In the genomic region with DNA sequence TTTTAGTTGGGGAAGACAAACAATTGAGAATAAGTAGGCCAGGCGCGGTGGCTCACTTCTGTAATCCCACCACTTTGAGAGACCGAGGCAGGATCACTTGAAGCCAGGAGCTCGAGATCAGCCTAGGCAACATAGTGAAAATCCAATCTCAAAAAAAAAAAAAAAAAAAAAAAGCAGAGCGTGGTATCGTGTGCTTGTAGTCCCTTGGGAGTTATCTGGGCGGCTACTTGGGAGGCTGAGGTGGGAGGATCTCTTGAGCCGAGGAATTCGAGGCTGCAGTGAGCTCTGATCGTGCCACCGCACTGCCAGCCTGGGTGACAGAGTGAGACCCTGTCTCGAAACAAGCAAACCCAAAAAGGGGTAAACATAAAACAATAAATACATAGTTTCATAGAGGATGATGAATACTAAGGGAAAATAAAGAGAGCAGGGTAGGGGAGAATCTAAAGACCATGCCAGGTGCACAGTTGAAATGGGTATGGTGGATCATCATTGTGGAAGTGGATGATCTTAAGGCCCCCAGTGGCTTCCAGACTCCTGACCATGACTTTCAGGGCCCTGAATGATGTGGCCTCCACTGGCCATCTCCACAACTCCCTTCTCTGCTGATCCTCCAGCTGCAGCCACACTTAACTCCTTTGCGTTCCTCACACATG, we compare ENCODE assay signal across 9 cellular contexts. TPM values are rescaled to one million over a fixed set of nuclear protein-coding genes. Genes with fewer than 3 reads are reported as not detected.
DNase-seq lines count a peak whose midpoint lies in the region; TF ChIP-seq lines count a peak whose summit lies in the region.
"Had no signal": no experiment of that assay in that cellular context is flagged by ENCODE, and none has a peak within 500 bp of the region (broad histone marks: within the 10 kb centered on the region; RNA-seq: fewer than 3 reads in every experiment).

No MANE protein-coding gene starts in this region.

- no peak overlapping the region for H3K4ac ChIP-seq in trophoblast cell (ENCODE audit: low read depth, low read length)

- no peak overlapping the region for H3K9ac ChIP-seq in trophoblast cell (ENCODE audit: low read length)

- WGBS in trophoblast cell (ENCODE audit: extremely low coverage, insufficient coverage, insufficient read length) = no CpG with 5 or more reads among the region's 13 CpGs

- H4K12ac ChIP-seq in trophoblast cell (ENCODE audit: low read depth, low read length) = peak overlapping the region; percentile 70

- H3K27me3 ChIP-seq in PC-9 (ENCODE audit: insufficient read depth, low read depth) (no peaks in the 10 kb centered on the region), trophoblast cell (ENCODE audit: insufficient read depth, low read length) (no peaks in the 10 kb centered on the region)

- no peaks in the 10 kb centered on the region for H3K9me3 ChIP-seq in PC-9 (ENCODE audit: insufficient read depth, low read depth)
- H3K9me3 ChIP-seq in trophoblast cell (ENCODE audit: insufficient read depth, low read depth, low read length) = no peaks in the 10 kb centered on the region

- no peak for TF ChIP-seq CTCF in PC-9 (conservative IDR thresholded peaks at IDR 0.05)

- H2BK120ac ChIP-seq in trophoblast cell (ENCODE audit: insufficient read depth, low read length, poor library complexity) = no peak overlapping the region

- H2BK5ac ChIP-seq in trophoblast cell (ENCODE audit: low read depth, low read length, poor library complexity) = no peak overlapping the region

- no peak overlapping the region for H3K14ac ChIP-seq in trophoblast cell (ENCODE audit: low read length)

- peaks cover 41% of the 10 kb centered on the region for H3K4me1 ChIP-seq in PC-9 (replicated peaks; ENCODE audit: insufficient read depth)
- peaks cover 20 to 22% of the 10 kb centered on the region in 2 experiments for H3K4me1 ChIP-seq in trophoblast cell (ENCODE audit: control insufficient read depth in 1 of 2, insufficient read depth in 2 of 2, low read length in 2 of 2)

- peaks cover 15% of the 10 kb centered on the region for H4K20me1 ChIP-seq in PC-9 (ENCODE audit: insufficient read depth)

- H2AFZ ChIP-seq in PC-9 (peak overlapping the region; percentile 100), trophoblast cell (ENCODE audit: insufficient read depth, low read length, poor library complexity) (no peak overlapping the region)

- peak overlapping the region; percentile 89 for H3K4me2 ChIP-seq in PC-9
- peak overlapping the region; percentile 71 for H3K4me2 ChIP-seq in trophoblast cell (ENCODE audit: low read length)

- no peak for DNase-seq in PC-9
- no peak for DNase-seq in epithelial cell of prostate (ENCODE audit: low read depth, low spot score)
- DNase-seq in trophoblast cell = no peak
- DNase-seq in foreskin melanocyte = no peak
- no peak for DNase-seq in dermis blood vessel endothelial cell
- DNase-seq in COR-L47 (lab: John Stamatoyannopoulos, UW) = no peak
- no peak for DNase-seq in SHP77 treated with DMSO at 0.1 percent for 48 hours (lab: John Stamatoyannopoulos, UW)
- DNase-seq: activated CD4-positive, alpha-beta T cell treated with anti-CD3 and anti-CD28 coated beads, Interleukin-2, amount 50 U/mL, for 4 hours had no signal

- H3F3A ChIP-seq in PC-9 (ENCODE audit: insufficient read depth, low read depth) = peaks cover 15% of the 10 kb centered on the region; the same call in 1 of the 2 replicates

- H3K9me2 ChIP-seq in PC-9 (ENCODE audit: insufficient read depth) = no peaks in the 10 kb centered on the region

- CTCF ChIA-PET in PC-9 (lab: Charles Lee) = interaction anchor here (0.7 kb wide), 1 partner anchor 68 kb away, joined by 10 read pairs; no protein-coding TSS in a partner anchor

- BruUV-seq in PC-9 (replicated peaks; lab: Mats Ljungman, UMichigan) = no TSS peak

- peaks cover 11% of the 10 kb centered on the region; the same call in 1 of the 2 replicates for H3K36me3 ChIP-seq in PC-9 (ENCODE audit: low read depth)
- H3K36me3 ChIP-seq in trophoblast cell (ENCODE audit: control insufficient read depth in 1 of 2, insufficient read depth in 2 of 2, low read length in 2 of 2) = peaks cover 19 to 22% of the 10 kb centered on the region in 2 experiments

- no peak overlapping the region for H3K18ac ChIP-seq in trophoblast cell (ENCODE audit: low read length)

- H4K8ac ChIP-seq in trophoblast cell (ENCODE audit: low read depth, low read length) = peak overlapping the region; percentile 90

- H3K4me3 ChIP-seq in GM08714 (ENCODE audit: low read length) = peak overlapping the region; percentile 97
- peak overlapping the region; percentile 95 for H3K4me3 ChIP-seq in PC-9
- peak overlapping the region; percentile 21 for H3K4me3 ChIP-seq in trophoblast cell (ENCODE audit: low read depth, low read length)

- H3K27ac ChIP-seq in PC-9 (no peak overlapping the region), epithelial cell of prostate (peak overlapping the region; percentile 98), trophoblast cell (ENCODE audit: low read depth, low read length) (no peak overlapping the region)

- peak overlapping the region; percentile 18 for H2AK5ac ChIP-seq in trophoblast cell (ENCODE audit: low read length)

- no peak overlapping the region for H3K23ac ChIP-seq in trophoblast cell (ENCODE audit: low read length)

- peaks cover 13% of the 10 kb centered on the region for H3K79me1 ChIP-seq in trophoblast cell (ENCODE audit: low read length)

- POLR2A ChIA-PET in PC-9 (lab: Charles Lee; ENCODE audit: unreplicated experiment) = no interaction called here

- no peak overlapping the region for H2BK12ac ChIP-seq in trophoblast cell (ENCODE audit: low read length)

- intact Hi-C loops in PC-9 (cut with micrococcal nuclease; ENCODE audit: unreplicated experiment) = loop anchor here (5.0 kb wide), 2 partner anchors 69 to 124 kb away; a partner anchor contains a TSS

- H3K79me2 ChIP-seq in PC-9 (ENCODE audit: low read depth) (peaks cover 63% of the 10 kb centered on the region), trophoblast cell (ENCODE audit: control insufficient read depth, insufficient read depth, low read length, poor library complexity) (peaks cover 17% of the 10 kb centered on the region)

- no peak overlapping the region for H4K91ac ChIP-seq in trophoblast cell (ENCODE audit: low read depth, low read length)

RNA-seq across cellular contexts. Expression of a gene that starts 0.9 kb away (rescaled TPM):
- total RNA-seq in PC-9 (2021) (38.1 and 51.3 TPM in 2 replicates), dermis blood vessel endothelial cell (35.2 and 49.7 TPM in 2 replicates)
- polyA plus RNA-seq in trophoblast cell (2013) = 25.0 and 25.5 TPM in 2 replicates

RNA-seq across cellular contexts. Expression of a gene that starts 1.1 kb away (rescaled TPM):
- total RNA-seq in PC-9 (2021) (17.5 and 23.8 TPM in 2 replicates), dermis blood vessel endothelial cell (2.6 and 4.1 TPM in 2 replicates)
- polyA plus RNA-seq in trophoblast cell (2013) = 20.8 and 21.5 TPM in 2 replicates

Comparison
In these comparisons a context has a peak if more than half of its experiments do, and no peak if none do; other contexts are left out.
1. H3K4me3 ChIP-seq: peak in every context shown above with its lines; median percentile 97 in GM08714; 95 in PC-9; 21 in trophoblast cell.